7 cellular contexts compared by ENCODE assay signal in genomic region chr6:16514249-16514648, GRCh38.
DNase-seq lines count a peak whose midpoint lies in the region; ATAC-seq and TF ChIP-seq lines count a peak whose summit lies in the region.

No MANE protein-coding gene starts in this region.

- no peak for TF ChIP-seq POLR2A in ovary (IDR thresholded peaks at IDR 0.05)

- no peaks in the 10 kb centered on the region for H3K27me3 ChIP-seq in ovary

- H3K27ac Mint-ChIP-seq in IgD-negative memory B cell = peak overlapping the region in 2 of 3 donors; percentile 24 to 59

- peak; percentile 69 for DNase-seq in EH (ENCODE audit: low read depth)
- DNase-seq in activated CD4-positive, alpha-beta T cell treated with anti-CD3 and anti-CD28 coated beads, Interleukin-2, amount 50 U/mL, for 1 hour = peak; percentile 15
- peak; percentile 33 for DNase-seq in fibroblast of the conjunctiva (ENCODE audit: low read depth)
- DNase-seq in ovary = peak in 1 of 5 donors; percentile 21

- no peaks in the 10 kb centered on the region for H3K27me3 Mint-ChIP-seq in IgD-negative memory B cell

- H3K4me1 ChIP-seq in ovary (ENCODE audit: insufficient read depth) = peaks cover 18% of the 10 kb centered on the region

- H3K9me3 ChIP-seq in ovary = no peaks in the 10 kb centered on the region

- WGBS in ovary, 3 donors = 3 to 9% (median 7%) methylated on average over 8 of the region's 8 CpGs

- intact Hi-C loops in ovary (cut with DNase I) = loop anchor here (5.0 to 10.0 kb wide), 3 partner anchors 179 to 251 kb away; partner anchors contain the start of gene ATXN1 (in 3 of the 4)

- H3K27ac ChIP-seq in ovary = no peak overlapping the region

- no peaks in the 10 kb centered on the region for H3K36me3 ChIP-seq in ovary

- H3K36me3 Mint-ChIP-seq in IgD-negative memory B cell = no peaks in the 10 kb centered on the region

- peak; percentile 16 to 34 (median 33) for TF ChIP-seq CTCF in ovary (IDR thresholded peaks at IDR 0.05)

- no peak for ATAC-seq in HG03439 (IDR thresholded peaks at IDR 0.05; ENCODE audit: unreplicated experiment)
- ATAC-seq in GM21423 (IDR thresholded peaks at IDR 0.05; ENCODE audit: unreplicated experiment) = no peak

- peak overlapping the region in 1 of 4 donors; percentile 33 for H3K4me3 Mint-ChIP-seq in IgD-negative memory B cell

- peaks cover 31 to 47% (median 35%) of the 10 kb centered on the region in 3 donors for H3K4me1 Mint-ChIP-seq in IgD-negative memory B cell

- peaks cover 0 to 2% (median 0%) of the 10 kb centered on the region in 3 donors for H3K9me3 Mint-ChIP-seq in IgD-negative memory B cell

- no peak for TF ChIP-seq EP300 in ovary (IDR thresholded peaks at IDR 0.05)

- no peak overlapping the region for H3K4me3 ChIP-seq in ovary
